ENCODE assay signal across 8 cellular contexts in the genomic region with DNA sequence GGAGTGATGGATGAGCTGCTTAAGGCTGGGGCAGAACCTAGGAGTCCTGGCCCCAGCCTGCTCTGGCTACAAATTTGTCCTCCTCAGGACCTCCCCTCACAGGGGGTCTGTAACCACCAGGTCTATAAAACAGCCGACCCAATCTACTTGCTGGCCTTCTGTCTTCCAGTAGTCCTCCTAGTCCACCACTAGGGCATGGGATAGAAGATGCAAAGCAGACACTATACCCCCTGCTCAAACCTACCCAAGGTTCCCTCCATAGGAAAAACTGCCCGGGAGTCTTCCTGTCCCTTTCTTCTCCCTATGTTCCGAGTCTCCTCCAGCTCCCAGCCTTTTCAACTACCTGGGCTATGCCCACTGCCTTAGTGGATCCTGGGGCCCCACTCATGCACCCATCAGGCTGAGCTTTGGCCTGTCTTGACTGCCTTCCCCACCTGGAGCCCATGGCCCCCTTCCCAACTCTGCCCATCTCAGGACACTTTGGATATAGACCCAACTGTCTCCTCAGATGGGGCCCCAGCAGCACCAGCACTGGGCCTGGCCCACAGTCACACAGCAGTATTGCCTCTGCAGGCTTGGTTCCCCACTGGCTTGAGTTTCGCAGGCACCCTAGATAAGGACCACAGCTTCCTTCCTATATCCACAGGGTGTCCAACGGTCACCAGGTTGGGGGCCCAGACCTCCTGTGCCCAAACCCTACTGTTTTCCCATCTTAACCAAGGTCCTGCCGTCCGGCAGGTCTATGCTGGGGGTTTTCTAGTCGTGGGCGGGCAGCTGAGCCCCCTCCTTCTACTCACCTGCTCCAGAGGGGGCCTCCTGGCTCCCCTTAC. TPM values are rescaled to one million over a fixed set of nuclear protein-coding genes. Genes with fewer than 3 reads are reported as not detected.
DNase-seq lines count a peak whose midpoint lies in the region; ATAC-seq, FAIRE-seq and TF ChIP-seq lines count a peak whose summit lies in the region.

No MANE protein-coding gene starts in this region.

- H3K36me3 Mint-ChIP-seq in endodermal cell (ENCODE audit: low read depth) = peaks cover 2% of the 10 kb centered on the region

- peak overlapping the region; percentile 90 for H4K91ac ChIP-seq in trophoblast cell (ENCODE audit: low read depth, low read length)

- H3K4me2 ChIP-seq in trophoblast cell (ENCODE audit: low read length) = peak overlapping the region; percentile 75

- H3K27me3 ChIP-seq in GM06990 (replicated peaks; ENCODE audit: control insufficient read depth, insufficient read depth, low read length) (no peaks in the 10 kb centered on the region), endodermal cell (ENCODE audit: control insufficient read depth, insufficient read depth, low read length, poor library complexity, severe bottlenecking) (no peaks in the 10 kb centered on the region), trophoblast cell (ENCODE audit: insufficient read depth, low read length) (no peaks in the 10 kb centered on the region)

- FAIRE-seq in D721Med (lab: Jason Lieb, UNC) = no peak

- peak overlapping the region; percentile 82 for H4K8ac ChIP-seq in trophoblast cell (ENCODE audit: low read depth, low read length)

- H2BK5ac ChIP-seq in trophoblast cell (ENCODE audit: low read depth, low read length, poor library complexity) = no peak overlapping the region

- no peak overlapping the region for H2BK12ac ChIP-seq in trophoblast cell (ENCODE audit: low read length)

- H3K9me3 ChIP-seq in endodermal cell (ENCODE audit: control insufficient read depth, low read length) = no peaks in the 10 kb centered on the region
- no peaks in the 10 kb centered on the region for H3K9me3 ChIP-seq in trophoblast cell (ENCODE audit: insufficient read depth, low read depth, low read length)

- H3K27ac Mint-ChIP-seq in endodermal cell = peak overlapping the region; percentile 17

- H3K27ac ChIP-seq in endodermal cell (ENCODE audit: low read depth, low read length) = no peak overlapping the region
- H3K27ac ChIP-seq in trophoblast cell (ENCODE audit: low read depth, low read length) = no peak overlapping the region

- H3K4me1 Mint-ChIP-seq in endodermal cell = peaks cover 16% of the 10 kb centered on the region

- no peaks in the 10 kb centered on the region for H3K36me3 ChIP-seq in GM06990 (ENCODE audit: control insufficient read depth, insufficient read depth, low read length)
- no peaks in the 10 kb centered on the region for H3K36me3 ChIP-seq in endodermal cell (ENCODE audit: control insufficient read depth, insufficient read depth, low read length)
- peaks cover 4 to 5% of the 10 kb centered on the region in 2 experiments for H3K36me3 ChIP-seq in trophoblast cell (ENCODE audit: control insufficient read depth in 1 of 2, insufficient read depth in 2 of 2, low read length in 2 of 2)

- ATAC-seq in HG02763 (IDR thresholded peaks at IDR 0.05; ENCODE audit: unreplicated experiment) = no peak

- no peak overlapping the region for H3K4ac ChIP-seq in trophoblast cell (ENCODE audit: low read depth, low read length)

- no peak overlapping the region for H3K23ac ChIP-seq in trophoblast cell (ENCODE audit: low read length)

- no peaks in the 10 kb centered on the region for H3K9me3 Mint-ChIP-seq in endodermal cell

- H2AFZ ChIP-seq in trophoblast cell (ENCODE audit: insufficient read depth, low read length, poor library complexity) = no peak overlapping the region

- peak overlapping the region; percentile 82 for H3K4me3 Mint-ChIP-seq in endodermal cell

- no peak overlapping the region for H4K12ac ChIP-seq in trophoblast cell (ENCODE audit: low read depth, low read length)

- DNase-seq in GM06990 (ENCODE audit: extremely low read depth, insufficient read length) (no peak), OCI-M1 (lab: John Stamatoyannopoulos, UW) (peak; percentile 35), endodermal cell (peak; percentile 54), trophoblast cell (no peak), COLO829 (ENCODE audit: low spot score) (no peak), D721Med (ENCODE audit: insufficient read length, low spot score) (no peak)
- no peak for DNase-seq in stimulated activated CD4-positive, alpha-beta T cell treated with anti-CD3 and anti-CD28 coated beads, Interleukin-4, amount 100 ng/mL, for 24 hours

- peaks cover 21% of the 10 kb centered on the region for H3K79me1 ChIP-seq in trophoblast cell (ENCODE audit: low read length)

- no peak overlapping the region for H2BK120ac ChIP-seq in trophoblast cell (ENCODE audit: insufficient read depth, low read length, poor library complexity)

- H3K27me3 Mint-ChIP-seq in endodermal cell (ENCODE audit: insufficient read depth) = no peaks in the 10 kb centered on the region

- H3K9ac ChIP-seq in endodermal cell (ENCODE audit: extremely low read depth, low read length, poor library complexity, severe bottlenecking) (peak overlapping the region; percentile 62), trophoblast cell (ENCODE audit: low read length) (no peak overlapping the region)

- H3K14ac ChIP-seq in trophoblast cell (ENCODE audit: low read length) = peak overlapping the region; percentile 17

- peaks cover 3% of the 10 kb centered on the region for H3K4me1 ChIP-seq in endodermal cell (ENCODE audit: control insufficient read depth, insufficient read depth, low read length)
- H3K4me1 ChIP-seq in trophoblast cell (ENCODE audit: control insufficient read depth in 1 of 2, insufficient read depth in 2 of 2, low read length in 2 of 2) = peaks cover 15 to 19% of the 10 kb centered on the region in 2 experiments

- WGBS in endodermal cell (ENCODE audit: insufficient coverage in 1 of 2, insufficient read length in 1 of 2), 2 experiments = 72 to 80% methylated on average over 7 to 9 of the region's 9 CpGs
- WGBS in trophoblast cell (ENCODE audit: extremely low coverage, insufficient coverage, insufficient read length) = no CpG with 5 or more reads among the region's 9 CpGs

- peak overlapping the region; percentile 76 for H3K4me3 ChIP-seq in GM06990 (replicated peaks; ENCODE audit: low read depth, low read length)
- H3K4me3 ChIP-seq in endodermal cell (ENCODE audit: low read length) = peak overlapping the region; percentile 94
- peak overlapping the region; percentile 85 for H3K4me3 ChIP-seq in trophoblast cell (ENCODE audit: low read depth, low read length)

- peaks cover 3% of the 10 kb centered on the region for H3K79me2 ChIP-seq in trophoblast cell (ENCODE audit: control insufficient read depth, insufficient read depth, low read length, poor library complexity)

- no peak for TF ChIP-seq CTCF in GM06990 (IDR thresholded peaks at IDR 0.05; ENCODE audit: insufficient read depth, low read length, poor library complexity, severe bottlenecking)
- peak; percentile 60 for TF ChIP-seq CTCF in endodermal cell (conservative IDR thresholded peaks at IDR 0.05)
- no peak for TF ChIP-seq CTCF in D721Med (IDR thresholded peaks at IDR 0.05; ENCODE audit: insufficient read depth, missing control alignments)

- peak overlapping the region; percentile 1 for H3K18ac ChIP-seq in trophoblast cell (ENCODE audit: low read length)

- peak overlapping the region; percentile 16 for H2AK5ac ChIP-seq in trophoblast cell (ENCODE audit: low read length)

RNA-seq across cellular contexts. Expression of a gene that starts 1.1 kb away (rescaled TPM):
- 1 to 10 TPM; 2.6 to 3.3 TPM for total RNA-seq in endodermal cell
- polyA plus RNA-seq in endodermal cell (2013, experiment 1 of 2) = 4.1 TPM
- 3.9 TPM for polyA plus RNA-seq in endodermal cell (2013, experiment 2 of 2)
- polyA plus RNA-seq in trophoblast cell (2013) = 10.8 and 11.2 TPM in 2 replicates

RNA-seq across cellular contexts. Expression of a gene that starts 1.1 kb away (rescaled TPM):
- 10 to 100 TPM in 1 of 2 donors, 1 to 10 TPM in 1; 9.7 to 12.8 TPM for total RNA-seq in endodermal cell
- 19.7 TPM for polyA plus RNA-seq in endodermal cell (2013, experiment 1 of 2)
- polyA plus RNA-seq in endodermal cell (2013, experiment 2 of 2) = 17.0 TPM
- 17.6 and 17.7 TPM in 2 replicates for polyA plus RNA-seq in trophoblast cell (2013)

RNA-seq across cellular contexts. Expression of a gene that starts 5.3 kb away (rescaled TPM):
- total RNA-seq in endodermal cell = 1 to 10 TPM in 1 of 2 donors, under 1 TPM in 1; 0.92 to 1.8 TPM
- polyA plus RNA-seq in endodermal cell (2013, experiment 1 of 2) = 1.8 TPM
- 1.3 TPM for polyA plus RNA-seq in endodermal cell (2013, experiment 2 of 2)
- polyA plus RNA-seq in trophoblast cell (2013) = 0.62 and 0.75 TPM in 2 replicates

RNA-seq across cellular contexts. Expression of a gene that starts 5.9 kb away (rescaled TPM):
- total RNA-seq in endodermal cell = 10 to 100 TPM; 56.6 to 70.9 TPM
- 42.4 TPM for polyA plus RNA-seq in endodermal cell (2013, experiment 1 of 2)
- 35.6 TPM for polyA plus RNA-seq in endodermal cell (2013, experiment 2 of 2)
- 36.9 and 37.3 TPM in 2 replicates for polyA plus RNA-seq in trophoblast cell (2013)

RNA-seq across cellular contexts. Expression of a gene that starts 19.2 kb away (rescaled TPM):
- total RNA-seq in endodermal cell = not detected
- 0.25 TPM for polyA plus RNA-seq in endodermal cell (2013, experiment 1 of 2)
- polyA plus RNA-seq in endodermal cell (2013, experiment 2 of 2) = not detected
- polyA plus RNA-seq in trophoblast cell (2013) = 0.06 and 0.08 TPM in 2 replicates

Comparison
In these comparisons a context has a peak if more than half of its experiments do, and no peak if none do; other contexts are left out.
1. DNase-seq: peak in OCI-M1 (single experiment) and endodermal cell (single experiment); none in GM06990 (single experiment), trophoblast cell (0 of 2), COLO829 (single experiment), stimulated activated CD4-positive, alpha-beta T cell treated with anti-CD3 and anti-CD28 coated beads, Interleukin-4, amount 100 ng/mL, for 24 hours (single experiment) and D721Med (single experiment).
2. Peak in every context shown above with its lines, with median percentiles within 50 percentile points of each other: H3K4me3 ChIP-seq.